ENCODE assay signal across 1 cellular context in the genomic region with DNA sequence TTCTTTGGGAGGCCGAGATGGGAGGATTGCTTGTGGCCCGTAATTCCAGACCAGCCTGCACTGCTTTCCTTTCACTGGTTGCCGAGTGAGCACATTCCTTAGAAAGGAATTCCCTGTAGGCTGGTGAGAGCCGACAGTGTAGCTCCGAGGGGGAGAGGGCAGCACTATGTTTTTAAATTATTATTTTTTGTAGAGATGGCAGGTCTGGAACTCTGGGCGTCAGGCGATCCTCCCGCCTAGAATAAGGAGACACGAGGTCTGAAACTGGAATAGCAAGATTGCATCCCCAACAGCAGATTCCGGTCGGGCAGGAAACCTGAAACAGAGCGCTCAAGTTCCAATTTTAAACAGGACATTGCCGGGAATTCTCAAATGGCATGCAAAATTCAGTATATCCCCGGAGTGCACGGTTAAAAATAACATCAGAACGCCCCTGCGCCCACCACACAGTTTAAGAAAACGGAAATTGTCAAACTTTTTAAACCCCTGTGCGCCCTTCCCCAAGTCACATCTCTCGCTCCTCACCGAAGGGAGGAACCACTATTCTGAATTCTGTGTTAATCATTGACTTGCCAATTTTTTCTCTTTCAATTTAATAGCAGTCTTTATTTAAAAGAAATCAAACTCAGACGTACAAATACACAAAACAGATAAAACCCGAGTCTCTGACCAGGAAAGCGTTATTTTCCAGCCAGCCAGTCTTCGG.
A peak's percentile ranks its signal among the peaks of the same experiment; 100 is the strongest.
TF ChIP-seq lines count a peak whose summit lies in the region.

No MANE protein-coding gene starts in this region.

TF ChIP-seq in K562, 482 proteins besides CTCF, POLR2A, EP300 and RAD21 (continued from another document and continues in another):
- TF ChIP-seq, protein P1, sequence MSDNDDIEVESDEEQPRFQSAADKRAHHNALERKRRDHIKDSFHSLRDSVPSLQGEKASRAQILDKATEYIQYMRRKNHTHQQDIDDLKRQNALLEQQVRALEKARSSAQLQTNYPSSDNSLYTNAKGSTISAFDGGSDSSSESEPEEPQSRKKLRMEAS (CRISPR knock-in tag; IDR thresholded peaks at IDR 0.05): peak; percentile 67
- TF ChIP-seq SRF (CRISPR knock-in tag; IDR thresholded peaks at IDR 0.05) (no peak), ERF (CRISPR knock-in tag; IDR thresholded peaks at IDR 0.05) (0 out of 2 replicates have a peak, but pooled peaks have one; percentile 47), ZEB2 (IDR thresholded peaks at IDR 0.05) (peak; percentile 86), DNMT1 (IDR thresholded peaks at IDR 0.05) (no peak), SIRT6 (IDR thresholded peaks at IDR 0.05; ENCODE audit: low read depth, low read length) (no peak), ZBTB17 (CRISPR knock-in tag; IDR thresholded peaks at IDR 0.05) (peak; percentile 64), ZNF75A (CRISPR knock-in tag; IDR thresholded peaks at IDR 0.05) (no peak), CHD1 (IDR thresholded peaks at IDR 0.05; ENCODE audit: low read length) (no peak), ZC3H4 (CRISPR knock-in tag; IDR thresholded peaks at IDR 0.05; ENCODE audit: borderline replicate concordance) (no peak), ZNF12 (CRISPR knock-in tag; IDR thresholded peaks at IDR 0.05) (no peak), E2F3 (CRISPR knock-in tag; IDR thresholded peaks at IDR 0.05) (peak; percentile 38; the same call in 1 of the 2 replicates), L3MBTL2 (IDR thresholded peaks at IDR 0.05) (peak; percentile 99), TCF7L2 (IDR thresholded peaks at IDR 0.05; ENCODE audit: low read depth, low read length) (no peak), POLR3G (IDR thresholded peaks at IDR 0.05; ENCODE audit: extremely low read depth, insufficient read length, insufficient replicate concordance) (no peak), MECOM (CRISPR knock-in tag; IDR thresholded peaks at IDR 0.05) (peak; percentile 18)
- TF ChIP-seq, protein P2, sequence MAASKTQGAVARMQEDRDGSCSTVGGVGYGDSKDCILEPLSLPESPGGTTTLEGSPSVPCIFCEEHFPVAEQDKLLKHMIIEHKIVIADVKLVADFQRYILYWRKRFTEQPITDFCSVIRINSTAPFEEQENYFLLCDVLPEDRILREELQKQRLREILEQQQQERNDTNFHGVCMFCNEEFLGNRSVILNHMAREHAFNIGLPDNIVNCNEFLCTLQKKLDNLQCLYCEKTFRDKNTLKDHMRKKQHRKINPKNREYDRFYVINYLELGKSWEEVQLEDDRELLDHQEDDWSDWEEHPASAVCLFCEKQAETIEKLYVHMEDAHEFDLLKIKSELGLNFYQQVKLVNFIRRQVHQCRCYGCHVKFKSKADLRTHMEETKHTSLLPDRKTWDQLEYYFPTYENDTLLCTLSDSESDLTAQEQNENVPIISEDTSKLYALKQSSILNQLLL (CRISPR knock-in tag; IDR thresholded peaks at IDR 0.05; ENCODE audit: borderline replicate concordance): no peak
- TF ChIP-seq, protein P3, sequence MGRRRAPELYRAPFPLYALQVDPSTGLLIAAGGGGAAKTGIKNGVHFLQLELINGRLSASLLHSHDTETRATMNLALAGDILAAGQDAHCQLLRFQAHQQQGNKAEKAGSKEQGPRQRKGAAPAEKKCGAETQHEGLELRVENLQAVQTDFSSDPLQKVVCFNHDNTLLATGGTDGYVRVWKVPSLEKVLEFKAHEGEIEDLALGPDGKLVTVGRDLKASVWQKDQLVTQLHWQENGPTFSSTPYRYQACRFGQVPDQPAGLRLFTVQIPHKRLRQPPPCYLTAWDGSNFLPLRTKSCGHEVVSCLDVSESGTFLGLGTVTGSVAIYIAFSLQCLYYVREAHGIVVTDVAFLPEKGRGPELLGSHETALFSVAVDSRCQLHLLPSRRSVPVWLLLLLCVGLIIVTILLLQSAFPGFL (CRISPR knock-in tag; IDR thresholded peaks at IDR 0.05): no peak
- TF ChIP-seq, protein P4, sequence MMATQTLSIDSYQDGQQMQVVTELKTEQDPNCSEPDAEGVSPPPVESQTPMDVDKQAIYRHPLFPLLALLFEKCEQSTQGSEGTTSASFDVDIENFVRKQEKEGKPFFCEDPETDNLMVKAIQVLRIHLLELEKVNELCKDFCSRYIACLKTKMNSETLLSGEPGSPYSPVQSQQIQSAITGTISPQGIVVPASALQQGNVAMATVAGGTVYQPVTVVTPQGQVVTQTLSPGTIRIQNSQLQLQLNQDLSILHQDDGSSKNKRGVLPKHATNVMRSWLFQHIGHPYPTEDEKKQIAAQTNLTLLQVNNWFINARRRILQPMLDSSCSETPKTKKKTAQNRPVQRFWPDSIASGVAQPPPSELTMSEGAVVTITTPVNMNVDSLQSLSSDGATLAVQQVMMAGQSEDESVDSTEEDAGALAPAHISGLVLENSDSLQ (IDR thresholded peaks at IDR 0.05): no peak
- TF ChIP-seq, protein P5, sequence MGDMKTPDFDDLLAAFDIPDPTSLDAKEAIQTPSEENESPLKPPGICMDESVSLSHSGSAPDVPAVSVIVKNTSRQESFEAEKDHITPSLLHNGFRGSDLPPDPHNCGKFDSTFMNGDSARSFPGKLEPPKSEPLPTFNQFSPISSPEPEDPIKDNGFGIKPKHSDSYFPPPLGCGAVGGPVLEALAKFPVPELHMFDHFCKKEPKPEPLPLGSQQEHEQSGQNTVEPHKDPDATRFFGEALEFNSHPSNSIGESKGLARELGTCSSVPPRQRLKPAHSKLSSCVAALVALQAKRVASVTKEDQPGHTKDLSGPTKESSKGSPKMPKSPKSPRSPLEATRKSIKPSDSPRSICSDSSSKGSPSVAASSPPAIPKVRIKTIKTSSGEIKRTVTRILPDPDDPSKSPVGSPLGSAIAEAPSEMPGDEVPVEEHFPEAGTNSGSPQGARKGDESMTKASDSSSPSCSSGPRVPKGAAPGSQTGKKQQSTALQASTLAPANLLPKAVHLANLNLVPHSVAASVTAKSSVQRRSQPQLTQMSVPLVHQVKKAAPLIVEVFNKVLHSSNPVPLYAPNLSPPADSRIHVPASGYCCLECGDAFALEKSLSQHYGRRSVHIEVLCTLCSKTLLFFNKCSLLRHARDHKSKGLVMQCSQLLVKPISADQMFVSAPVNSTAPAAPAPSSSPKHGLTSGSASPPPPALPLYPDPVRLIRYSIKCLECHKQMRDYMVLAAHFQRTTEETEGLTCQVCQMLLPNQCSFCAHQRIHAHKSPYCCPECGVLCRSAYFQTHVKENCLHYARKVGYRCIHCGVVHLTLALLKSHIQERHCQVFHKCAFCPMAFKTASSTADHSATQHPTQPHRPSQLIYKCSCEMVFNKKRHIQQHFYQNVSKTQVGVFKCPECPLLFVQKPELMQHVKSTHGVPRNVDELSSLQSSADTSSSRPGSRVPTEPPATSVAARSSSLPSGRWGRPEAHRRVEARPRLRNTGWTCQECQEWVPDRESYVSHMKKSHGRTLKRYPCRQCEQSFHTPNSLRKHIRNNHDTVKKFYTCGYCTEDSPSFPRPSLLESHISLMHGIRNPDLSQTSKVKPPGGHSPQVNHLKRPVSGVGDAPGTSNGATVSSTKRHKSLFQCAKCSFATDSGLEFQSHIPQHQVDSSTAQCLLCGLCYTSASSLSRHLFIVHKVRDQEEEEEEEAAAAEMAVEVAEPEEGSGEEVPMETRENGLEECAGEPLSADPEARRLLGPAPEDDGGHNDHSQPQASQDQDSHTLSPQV (IDR thresholded peaks at IDR 0.05): peak; percentile 89
- TF ChIP-seq, protein P6, sequence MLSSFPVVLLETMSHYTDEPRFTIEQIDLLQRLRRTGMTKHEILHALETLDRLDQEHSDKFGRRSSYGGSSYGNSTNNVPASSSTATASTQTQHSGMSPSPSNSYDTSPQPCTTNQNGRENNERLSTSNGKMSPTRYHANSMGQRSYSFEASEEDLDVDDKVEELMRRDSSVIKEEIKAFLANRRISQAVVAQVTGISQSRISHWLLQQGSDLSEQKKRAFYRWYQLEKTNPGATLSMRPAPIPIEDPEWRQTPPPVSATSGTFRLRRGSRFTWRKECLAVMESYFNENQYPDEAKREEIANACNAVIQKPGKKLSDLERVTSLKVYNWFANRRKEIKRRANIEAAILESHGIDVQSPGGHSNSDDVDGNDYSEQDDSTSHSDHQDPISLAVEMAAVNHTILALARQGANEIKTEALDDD (IDR thresholded peaks at IDR 0.05): no peak
- TF ChIP-seq, protein P7, sequence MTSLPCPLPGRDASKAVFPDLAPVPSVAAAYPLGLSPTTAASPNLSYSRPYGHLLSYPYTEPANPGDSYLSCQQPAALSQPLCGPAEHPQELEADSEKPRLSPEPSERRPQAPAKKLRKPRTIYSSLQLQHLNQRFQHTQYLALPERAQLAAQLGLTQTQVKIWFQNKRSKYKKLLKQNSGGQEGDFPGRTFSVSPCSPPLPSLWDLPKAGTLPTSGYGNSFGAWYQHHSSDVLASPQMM (CRISPR knock-in tag; IDR thresholded peaks at IDR 0.05): no peak
- TF ChIP-seq, protein P8, sequence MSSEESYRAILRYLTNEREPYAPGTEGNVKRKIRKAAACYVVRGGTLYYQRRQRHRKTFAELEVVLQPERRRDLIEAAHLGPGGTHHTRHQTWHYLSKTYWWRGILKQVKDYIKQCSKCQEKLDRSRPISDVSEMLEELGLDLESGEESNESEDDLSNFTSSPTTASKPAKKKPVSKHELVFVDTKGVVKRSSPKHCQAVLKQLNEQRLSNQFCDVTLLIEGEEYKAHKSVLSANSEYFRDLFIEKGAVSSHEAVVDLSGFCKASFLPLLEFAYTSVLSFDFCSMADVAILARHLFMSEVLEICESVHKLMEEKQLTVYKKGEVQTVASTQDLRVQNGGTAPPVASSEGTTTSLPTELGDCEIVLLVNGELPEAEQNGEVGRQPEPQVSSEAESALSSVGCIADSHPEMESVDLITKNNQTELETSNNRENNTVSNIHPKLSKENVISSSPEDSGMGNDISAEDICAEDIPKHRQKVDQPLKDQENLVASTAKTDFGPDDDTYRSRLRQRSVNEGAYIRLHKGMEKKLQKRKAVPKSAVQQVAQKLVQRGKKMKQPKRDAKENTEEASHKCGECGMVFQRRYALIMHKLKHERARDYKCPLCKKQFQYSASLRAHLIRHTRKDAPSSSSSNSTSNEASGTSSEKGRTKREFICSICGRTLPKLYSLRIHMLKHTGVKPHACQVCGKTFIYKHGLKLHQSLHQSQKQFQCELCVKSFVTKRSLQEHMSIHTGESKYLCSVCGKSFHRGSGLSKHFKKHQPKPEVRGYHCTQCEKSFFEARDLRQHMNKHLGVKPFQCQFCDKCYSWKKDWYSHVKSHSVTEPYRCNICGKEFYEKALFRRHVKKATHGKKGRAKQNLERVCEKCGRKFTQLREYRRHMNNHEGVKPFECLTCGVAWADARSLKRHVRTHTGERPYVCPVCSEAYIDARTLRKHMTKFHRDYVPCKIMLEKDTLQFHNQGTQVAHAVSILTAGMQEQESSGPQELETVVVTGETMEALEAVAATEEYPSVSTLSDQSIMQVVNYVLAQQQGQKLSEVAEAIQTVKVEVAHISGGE (CRISPR knock-in tag; IDR thresholded peaks at IDR 0.05): peak in 2 of 3 experiments; percentile 59 to 84; a peak in 3 of 6 replicates
- TF ChIP-seq, protein P9, sequence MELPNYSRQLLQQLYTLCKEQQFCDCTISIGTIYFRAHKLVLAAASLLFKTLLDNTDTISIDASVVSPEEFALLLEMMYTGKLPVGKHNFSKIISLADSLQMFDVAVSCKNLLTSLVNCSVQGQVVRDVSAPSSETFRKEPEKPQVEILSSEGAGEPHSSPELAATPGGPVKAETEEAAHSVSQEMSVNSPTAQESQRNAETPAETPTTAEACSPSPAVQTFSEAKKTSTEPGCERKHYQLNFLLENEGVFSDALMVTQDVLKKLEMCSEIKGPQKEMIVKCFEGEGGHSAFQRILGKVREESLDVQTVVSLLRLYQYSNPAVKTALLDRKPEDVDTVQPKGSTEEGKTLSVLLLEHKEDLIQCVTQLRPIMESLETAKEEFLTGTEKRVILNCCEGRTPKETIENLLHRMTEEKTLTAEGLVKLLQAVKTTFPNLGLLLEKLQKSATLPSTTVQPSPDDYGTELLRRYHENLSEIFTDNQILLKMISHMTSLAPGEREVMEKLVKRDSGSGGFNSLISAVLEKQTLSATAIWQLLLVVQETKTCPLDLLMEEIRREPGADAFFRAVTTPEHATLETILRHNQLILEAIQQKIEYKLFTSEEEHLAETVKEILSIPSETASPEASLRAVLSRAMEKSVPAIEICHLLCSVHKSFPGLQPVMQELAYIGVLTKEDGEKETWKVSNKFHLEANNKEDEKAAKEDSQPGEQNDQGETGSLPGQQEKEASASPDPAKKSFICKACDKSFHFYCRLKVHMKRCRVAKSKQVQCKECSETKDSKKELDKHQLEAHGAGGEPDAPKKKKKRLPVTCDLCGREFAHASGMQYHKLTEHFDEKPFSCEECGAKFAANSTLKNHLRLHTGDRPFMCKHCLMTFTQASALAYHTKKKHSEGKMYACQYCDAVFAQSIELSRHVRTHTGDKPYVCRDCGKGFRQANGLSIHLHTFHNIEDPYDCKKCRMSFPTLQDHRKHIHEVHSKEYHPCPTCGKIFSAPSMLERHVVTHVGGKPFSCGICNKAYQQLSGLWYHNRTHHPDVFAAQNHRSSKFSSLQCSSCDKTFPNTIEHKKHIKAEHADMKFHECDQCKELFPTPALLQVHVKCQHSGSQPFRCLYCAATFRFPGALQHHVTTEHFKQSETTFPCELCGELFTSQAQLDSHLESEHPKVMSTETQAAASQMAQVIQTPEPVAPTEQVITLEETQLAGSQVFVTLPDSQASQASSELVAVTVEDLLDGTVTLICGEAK (IDR thresholded peaks at IDR 0.05): peak; percentile 69
- TF ChIP-seq, protein P9 (CRISPR knock-in tag; IDR thresholded peaks at IDR 0.05): no peak
- TF ChIP-seq, protein P10, sequence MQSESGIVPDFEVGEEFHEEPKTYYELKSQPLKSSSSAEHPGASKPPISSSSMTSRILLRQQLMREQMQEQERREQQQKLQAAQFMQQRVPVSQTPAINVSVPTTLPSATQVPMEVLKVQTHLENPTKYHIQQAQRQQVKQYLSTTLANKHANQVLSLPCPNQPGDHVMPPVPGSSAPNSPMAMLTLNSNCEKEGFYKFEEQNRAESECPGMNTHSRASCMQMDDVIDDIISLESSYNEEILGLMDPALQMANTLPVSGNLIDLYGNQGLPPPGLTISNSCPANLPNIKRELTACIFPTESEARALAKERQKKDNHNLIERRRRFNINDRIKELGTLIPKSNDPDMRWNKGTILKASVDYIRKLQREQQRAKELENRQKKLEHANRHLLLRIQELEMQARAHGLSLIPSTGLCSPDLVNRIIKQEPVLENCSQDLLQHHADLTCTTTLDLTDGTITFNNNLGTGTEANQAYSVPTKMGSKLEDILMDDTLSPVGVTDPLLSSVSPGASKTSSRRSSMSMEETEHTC (IDR thresholded peaks at IDR 0.05): no peak
